In the genomic region with DNA sequence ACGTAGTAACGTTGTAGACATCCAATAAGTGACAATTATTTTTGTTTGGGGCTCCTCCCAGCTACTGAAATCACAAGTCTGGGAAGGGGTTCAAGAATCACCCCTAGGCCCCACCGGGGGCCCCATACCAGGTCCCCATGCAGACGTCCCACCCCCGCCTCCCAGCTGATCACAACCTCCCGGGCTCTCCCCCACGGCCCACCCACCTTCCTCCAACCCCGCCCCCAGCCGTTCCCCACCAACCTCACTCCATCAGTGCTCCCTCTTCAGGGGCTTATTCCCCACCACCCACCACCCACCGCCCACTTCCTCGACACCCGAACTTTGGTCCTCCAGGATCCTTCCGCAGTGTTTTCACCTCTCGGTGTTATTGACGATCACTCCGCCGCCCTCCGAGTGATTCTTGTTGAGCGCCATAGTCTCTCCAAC, we compare ENCODE assay signal across 6 cellular contexts. TPM values are rescaled to one million over a fixed set of nuclear protein-coding genes. Genes with fewer than 3 reads are reported as not detected.
DNase-seq lines count a peak whose midpoint lies in the region; ATAC-seq and TF ChIP-seq lines count a peak whose summit lies in the region.

No MANE protein-coding gene starts in this region.

- peaks cover 0 to 30% (median 16%) of the 10 kb centered on the region in 4 donors for H3K4me1 ChIP-seq in Peyer's patch

- peaks cover 0 to 23% (median 0%) of the 10 kb centered on the region in 3 donors for H3K36me3 ChIP-seq in Peyer's patch
- H3K36me3 ChIP-seq in kidney epithelial cell (ENCODE audit: control insufficient read depth, insufficient read depth, low read length), result no peaks in the 10 kb centered on the region

- H3K4me3 ChIP-seq in AG09309 (ENCODE audit: control insufficient read depth, low read depth, low read length), result peak overlapping the region; percentile 69
- H3K4me3 ChIP-seq in Peyer's patch, result peak overlapping the region; percentile 66 to 97 (median 80)
- H3K4me3 ChIP-seq in kidney epithelial cell (ENCODE audit: low read depth, low read length), result peak overlapping the region; percentile 53

- peak overlapping the region; percentile 93 to 99 (median 96) for H3K27ac ChIP-seq in Peyer's patch

- TF ChIP-seq POLR2A in Peyer's patch (IDR thresholded peaks at IDR 0.05), result no peak

- H3K27me3 ChIP-seq in Peyer's patch (no peaks in the 10 kb centered on the region), kidney epithelial cell (ENCODE audit: control insufficient read depth, insufficient read depth, low read length) (no peaks in the 10 kb centered on the region)

- no peaks in the 10 kb centered on the region for H3K9me3 ChIP-seq in Peyer's patch

- no peak for ATAC-seq in GM19023 (IDR thresholded peaks at IDR 0.05; ENCODE audit: unreplicated experiment)

- DNase-seq in AG09309 (ENCODE audit: low read depth) (no peak), Peyer's patch (peak in 1 of 3 donors; percentile 64), kidney epithelial cell (ENCODE audit: low read depth) (no peak), OCI-M1 (lab: John Stamatoyannopoulos, UW) (no peak), NCI-H2227 (lab: John Stamatoyannopoulos, UW; ENCODE audit: unreplicated experiment) (no peak)

- TF ChIP-seq CTCF in AG09309 (IDR thresholded peaks at IDR 0.05; ENCODE audit: control insufficient read depth, insufficient read depth, low read depth, low read length, missing control alignments) (no peak), Peyer's patch (IDR thresholded peaks at IDR 0.05) (no peak), kidney epithelial cell (IDR thresholded peaks at IDR 0.05; ENCODE audit: insufficient read depth, low read length, poor library complexity, severe bottlenecking) (peak; percentile 20)

RNA-seq across cellular contexts. Expression of gene WBP2, which starts 0.2 kb away (rescaled TPM):
- 10 to 100 TPM; 45.4 to 61.4 (median 53.7) TPM for total RNA-seq in Peyer's patch
- 93.3 and 105 TPM in 2 replicates for total RNA-seq in kidney epithelial cell

RNA-seq across cellular contexts. Expression of gene UNC13D, which starts 10.7 kb away (rescaled TPM):
- total RNA-seq in Peyer's patch (10 to 100 TPM in 3 of 4 donors, 1 to 10 TPM in 1; 8.4 to 45.4 (median 22.2) TPM), kidney epithelial cell (14.0 and 17.9 TPM in 2 replicates)

RNA-seq across cellular contexts. Expression of gene TRIM47, which starts 23.5 kb away (rescaled TPM):
- total RNA-seq in Peyer's patch (10 to 100 TPM; 16.5 to 61.4 (median 45.7) TPM), kidney epithelial cell (56.5 and 75.8 TPM in 2 replicates)

RNA-seq across cellular contexts. Expression of gene TRIM65, which starts 41.9 kb away (rescaled TPM):
- total RNA-seq in Peyer's patch (10 to 100 TPM; 14.0 to 22.7 (median 16.9) TPM), kidney epithelial cell (22.7 and 31.8 TPM in 2 replicates)

RNA-seq across cellular contexts. Expression of gene MRPL38, which starts 49.8 kb away (rescaled TPM):
- total RNA-seq in Peyer's patch (10 to 100 TPM; 61.1 to 95.7 (median 72.9) TPM), kidney epithelial cell (36.5 and 49.4 TPM in 2 replicates)
